21 cellular contexts compared by ENCODE assay signal in the genomic region with DNA sequence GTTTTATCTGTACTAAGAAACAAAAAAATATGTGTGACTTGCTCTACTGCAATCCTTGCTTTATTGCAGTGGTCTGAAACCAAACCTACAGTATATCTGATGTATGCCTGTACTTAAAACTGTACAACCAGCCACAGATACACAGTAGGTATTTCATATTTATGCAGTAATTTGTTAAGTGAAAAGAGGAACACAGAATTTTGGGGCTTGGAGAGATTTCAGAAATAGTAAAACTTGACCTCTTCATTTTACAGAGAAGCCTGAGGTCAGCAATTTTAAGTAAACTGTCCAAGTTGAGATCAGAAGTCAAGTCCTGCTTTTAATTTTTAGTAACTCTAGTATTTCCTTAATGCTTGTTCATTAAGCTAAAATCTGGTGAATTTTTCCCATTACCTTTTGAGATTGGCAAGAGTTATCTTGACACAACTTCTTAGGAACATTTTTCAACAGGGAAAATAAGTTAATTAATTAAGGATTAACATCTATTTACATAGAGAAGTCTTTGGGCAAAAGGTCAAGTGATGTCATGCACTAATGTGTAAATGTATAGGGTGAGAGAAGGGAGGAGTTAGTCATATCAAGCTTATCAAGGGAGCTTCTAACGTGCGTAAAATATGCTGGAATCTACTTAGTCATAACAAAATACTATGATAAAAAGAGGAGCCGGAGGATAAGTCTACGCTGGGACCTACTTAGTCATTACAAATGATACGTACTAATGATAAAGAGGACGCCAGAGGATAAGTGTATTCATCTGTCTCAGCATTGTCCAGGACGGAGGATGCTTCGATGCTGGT.
"Had no signal": no experiment of that assay in that cellular context is flagged by ENCODE, and none has a peak within 500 bp of the region (broad histone marks: within the 10 kb centered on the region; RNA-seq: fewer than 3 reads in every experiment).

No MANE protein-coding gene starts in this region.

- ATAC-seq: gastrocnemius medialis; heart right ventricle; natural killer cell; right cardiac atrium; stimulated activated naive CD8-positive, alpha-beta T cell treated with anti-CD3 and anti-CD28 coated beads, Interleukin-15, Interleukin-2, amounts not matched to agents 100 U/mL and 50 U/mL, for 24 hours had no signal

- H3K4me3 ChIP-seq: cardiac muscle cell, gastrocnemius medialis, heart right ventricle, left ventricle myocardium inferior, suprapubic skin had no signal

- H3K27me3 Mint-ChIP-seq: progenitor cell of endocrine pancreas, type B pancreatic cell had no signal

- H3K36me3 Mint-ChIP-seq: activated naive CD8-positive, alpha-beta T cell treated with anti-CD3 and anti-CD28 coated beads, Interleukin-2, amount 10 ng/mL, durations not matched to agents 7 days and 5 days; memory B cell; natural killer cell had no signal

- DNase-seq: activated CD4-positive, alpha-beta T cell treated with anti-CD3 and anti-CD28 coated beads, Interleukin-2, amount 50 U/mL, for 48 hours; activated CD4-positive, CD25-positive, alpha-beta regulatory T cell treated with anti-CD3 and anti-CD28 coated beads, Interleukin-2, amount 50 U/mL, for 72 hours; activated gamma-delta T cell treated with Interleukin-2 at 50 U/mL for 16 hours; activated naive CD8-positive, alpha-beta T cell treated with anti-CD3 and anti-CD28 coated beads, Interleukin-2, amount 10 ng/mL, durations not matched to agents 7 days and 5 days; activated T-cell treated with anti-CD3 and anti-CD28 coated beads, Interleukin-2, amount 50 U/mL, for 48 hours; gastrocnemius medialis; heart right ventricle; kidney; left ventricle myocardium inferior; natural killer cell; nucleus accumbens; right cardiac atrium; stimulated activated naive CD8-positive, alpha-beta T cell treated with anti-CD3 and anti-CD28 coated beads, Interleukin-15, Interleukin-2, amounts not matched to agents 100 U/mL and 50 U/mL, for 24 hours had no signal

- H3K9me3 Mint-ChIP-seq: activated naive CD8-positive, alpha-beta T cell treated with anti-CD3 and anti-CD28 coated beads, Interleukin-2, amount 10 ng/mL, durations not matched to agents 7 days and 5 days; memory B cell; natural killer cell; T-helper 1 cell treated with Interleukin-12 subunit alpha and Interleukin-12 subunit beta and Interleukin-4 antibody, amounts not matched to agents 30 μg/mL and 1 μg/mL, for 36 hours had no signal

- FAIRE-seq: astrocyte, colon, kidney had no signal

- H3K4me1 Mint-ChIP-seq: activated naive CD8-positive, alpha-beta T cell treated with anti-CD3 and anti-CD28 coated beads, Interleukin-2, amount 10 ng/mL, durations not matched to agents 7 days and 5 days; natural killer cell had no signal

- H3K4me3 Mint-ChIP-seq: activated naive CD8-positive, alpha-beta T cell treated with anti-CD3 and anti-CD28 coated beads, Interleukin-2, amount 10 ng/mL, durations not matched to agents 7 days and 5 days; memory B cell; natural killer cell; T-helper 1 cell treated with Interleukin-12 subunit alpha and Interleukin-12 subunit beta and Interleukin-4 antibody, amounts not matched to agents 30 μg/mL and 1 μg/mL, for 36 hours; type B pancreatic cell had no signal

- H3K27ac Mint-ChIP-seq: activated naive CD8-positive, alpha-beta T cell treated with anti-CD3 and anti-CD28 coated beads, Interleukin-2, amount 10 ng/mL, durations not matched to agents 7 days and 5 days; memory B cell; natural killer cell; progenitor cell of endocrine pancreas; T-helper 1 cell treated with Interleukin-12 subunit alpha and Interleukin-12 subunit beta and Interleukin-4 antibody, amounts not matched to agents 30 μg/mL and 1 μg/mL, for 36 hours; type B pancreatic cell had no signal
